31 cellular contexts compared by ENCODE assay signal in genomic region chr3:158696618-158697017, GRCh38. TPM values are rescaled to one million over a fixed set of nuclear protein-coding genes. Genes with fewer than 3 reads are reported as not detected.
DNase-seq lines count a peak whose midpoint lies in the region; ATAC-seq, FAIRE-seq and TF ChIP-seq lines count a peak whose summit lies in the region.
"Had no signal": no experiment of that assay in that cellular context is flagged by ENCODE, and none has a peak within 500 bp of the region (broad histone marks: within the 10 kb centered on the region; RNA-seq: fewer than 3 reads in every experiment).

No MANE protein-coding gene starts in this region.

- H3K4me1 Mint-ChIP-seq in activated T-helper 2 cell treated with anti-CD3 and anti-CD28 coated beads, Interferon-gamma antibody, Interleukin-2, Interleukin-4, amounts not matched to agents 10 μg/mL and 5 μg/mL and 100 μg/mL, durations not matched to agents 14 hours and 24 hours and 36 hours (ENCODE audit: low read depth): no peaks in the 10 kb centered on the region
- H3K4me1 Mint-ChIP-seq in progenitor cell of endocrine pancreas (ENCODE audit: low read depth): no peaks in the 10 kb centered on the region
- no peaks in the 10 kb centered on the region for H3K4me1 Mint-ChIP-seq in activated CD8-positive, alpha-beta memory T cell treated with anti-CD3 and anti-CD28 coated beads, Interleukin-2, amount 10 ng/mL, durations not matched to agents 7 days and 5 days
- H3K4me1 Mint-ChIP-seq: activated naive CD4-positive, alpha-beta T cell treated with anti-CD3 and anti-CD28 coated beads, Interleukin-2, amount 10 ng/mL, durations not matched to agents 7 days and 5 days had no signal

- intact Hi-C loops in activated T-helper 2 cell treated with anti-CD3 and anti-CD28 coated beads, Interferon-gamma antibody, Interleukin-2, Interleukin-4, amounts not matched to agents 10 μg/mL and 5 μg/mL and 100 μg/mL, durations not matched to agents 14 hours and 24 hours and 36 hours (cut with micrococcal nuclease): no loop called here

- no peak overlapping the region for H3K27ac Mint-ChIP-seq in activated T-helper 2 cell treated with anti-CD3 and anti-CD28 coated beads, Interferon-gamma antibody, Interleukin-2, Interleukin-4, amounts not matched to agents 10 μg/mL and 5 μg/mL and 100 μg/mL, durations not matched to agents 14 hours and 24 hours and 36 hours
- no peak overlapping the region for H3K27ac Mint-ChIP-seq in progenitor cell of endocrine pancreas
- H3K27ac Mint-ChIP-seq in activated CD8-positive, alpha-beta memory T cell treated with anti-CD3 and anti-CD28 coated beads, Interleukin-2, amount 10 ng/mL, durations not matched to agents 7 days and 5 days: no peak overlapping the region
- H3K27ac Mint-ChIP-seq: activated naive CD4-positive, alpha-beta T cell treated with anti-CD3 and anti-CD28 coated beads, Interleukin-2, amount 10 ng/mL, durations not matched to agents 7 days and 5 days; naive thymus-derived CD4-positive, alpha-beta T cell; T-helper 1 cell treated with Interleukin-12 subunit alpha and Interleukin-12 subunit beta and Interleukin-4 antibody, amounts not matched to agents 30 μg/mL and 1 μg/mL, for 36 hours had no signal

- in situ Hi-C loops in GM23248 (cut with MboI): no loop called here

- no peak for TF ChIP-seq CTCF in A549 (IDR thresholded peaks at IDR 0.05)
- no peak for TF ChIP-seq CTCF in RWPE2 (IDR thresholded peaks at IDR 0.05; ENCODE audit: poor library complexity, severe bottlenecking)
- TF ChIP-seq CTCF in progenitor cell of endocrine pancreas (IDR thresholded peaks at IDR 0.05; ENCODE audit: unreplicated experiment): no peak

- peaks cover 15% of the 10 kb centered on the region for H3K36me3 ChIP-seq in GM23248 (ENCODE audit: low read depth)
- peaks cover 2% of the 10 kb centered on the region for H3K36me3 ChIP-seq in RWPE2 (ENCODE audit: low read depth)
- H3K36me3 ChIP-seq: neutrophil had no signal

- ATAC-seq in A549 (no peak; a peak in 1 of 6 replicates), RWPE2 (ENCODE audit: low read depth) (0 out of 3 replicates have a peak, but pooled peaks have one; percentile 27), HG03025 (IDR thresholded peaks at IDR 0.05; ENCODE audit: low FRiP score, unreplicated experiment) (no peak)
- no peak for ATAC-seq in activated CD8-positive, alpha-beta memory T cell treated with anti-CD3 and anti-CD28 coated beads, Interleukin-2, amount 10 ng/mL, durations not matched to agents 7 days and 5 days
- ATAC-seq: gastrocnemius medialis; HCT116; naive thymus-derived CD4-positive, alpha-beta T cell; psoas muscle; SK-N-SH treated with all-trans-retinoic acid at 6 μM for 48 hours had no signal

- H3K27me3 Mint-ChIP-seq in activated T-helper 2 cell treated with anti-CD3 and anti-CD28 coated beads, Interferon-gamma antibody, Interleukin-2, Interleukin-4, amounts not matched to agents 10 μg/mL and 5 μg/mL and 100 μg/mL, durations not matched to agents 14 hours and 24 hours and 36 hours (ENCODE audit: low read depth): no peaks in the 10 kb centered on the region
- H3K27me3 Mint-ChIP-seq in progenitor cell of endocrine pancreas: no peaks in the 10 kb centered on the region
- no peaks in the 10 kb centered on the region for H3K27me3 Mint-ChIP-seq in activated CD8-positive, alpha-beta memory T cell treated with anti-CD3 and anti-CD28 coated beads, Interleukin-2, amount 10 ng/mL, durations not matched to agents 7 days and 5 days
- H3K27me3 Mint-ChIP-seq: activated naive CD4-positive, alpha-beta T cell treated with anti-CD3 and anti-CD28 coated beads, Interleukin-2, amount 10 ng/mL, durations not matched to agents 7 days and 5 days; naive thymus-derived CD4-positive, alpha-beta T cell had no signal

- H3K9ac ChIP-seq in GM23248: no peak overlapping the region

- POLR2A ChIA-PET in A549 (lab: Yijun Ruan, JAX): interaction anchor here (0.6 kb wide), 1 partner anchor 50 kb away, joined by 3 read pairs; no protein-coding TSS in a partner anchor

- no peaks in the 10 kb centered on the region; the same call in 1 of the 2 replicates for H3K79me2 ChIP-seq in GM23248 (ENCODE audit: insufficient read depth)
- H3K79me2 ChIP-seq: hepatocyte had no signal

- TF ChIP-seq POLR2A in A549 (IDR thresholded peaks at IDR 0.05; ENCODE audit: low read length): no peak

- H3K4me3 Mint-ChIP-seq in activated T-helper 2 cell treated with anti-CD3 and anti-CD28 coated beads, Interferon-gamma antibody, Interleukin-2, Interleukin-4, amounts not matched to agents 10 μg/mL and 5 μg/mL and 100 μg/mL, durations not matched to agents 14 hours and 24 hours and 36 hours (ENCODE audit: low read depth): no peak overlapping the region
- H3K4me3 Mint-ChIP-seq in progenitor cell of endocrine pancreas (ENCODE audit: low read depth): no peak overlapping the region
- no peak overlapping the region for H3K4me3 Mint-ChIP-seq in activated CD8-positive, alpha-beta memory T cell treated with anti-CD3 and anti-CD28 coated beads, Interleukin-2, amount 10 ng/mL, durations not matched to agents 7 days and 5 days
- H3K4me3 Mint-ChIP-seq: activated naive CD4-positive, alpha-beta T cell treated with anti-CD3 and anti-CD28 coated beads, Interleukin-2, amount 10 ng/mL, durations not matched to agents 7 days and 5 days; naive thymus-derived CD4-positive, alpha-beta T cell; T-helper 1 cell treated with Interleukin-12 subunit alpha and Interleukin-12 subunit beta and Interleukin-4 antibody, amounts not matched to agents 30 μg/mL and 1 μg/mL, for 36 hours had no signal

- H3K9me3 Mint-ChIP-seq in activated T-helper 2 cell treated with anti-CD3 and anti-CD28 coated beads, Interferon-gamma antibody, Interleukin-2, Interleukin-4, amounts not matched to agents 10 μg/mL and 5 μg/mL and 100 μg/mL, durations not matched to agents 14 hours and 24 hours and 36 hours: no peaks in the 10 kb centered on the region
- no peaks in the 10 kb centered on the region for H3K9me3 Mint-ChIP-seq in progenitor cell of endocrine pancreas (ENCODE audit: low read depth)
- peaks cover 2% of the 10 kb centered on the region for H3K9me3 Mint-ChIP-seq in activated CD8-positive, alpha-beta memory T cell treated with anti-CD3 and anti-CD28 coated beads, Interleukin-2, amount 10 ng/mL, durations not matched to agents 7 days and 5 days (ENCODE audit: low read depth)
- H3K9me3 Mint-ChIP-seq: activated naive CD4-positive, alpha-beta T cell treated with anti-CD3 and anti-CD28 coated beads, Interleukin-2, amount 10 ng/mL, durations not matched to agents 7 days and 5 days; T-helper 1 cell treated with Interleukin-12 subunit alpha and Interleukin-12 subunit beta and Interleukin-4 antibody, amounts not matched to agents 30 μg/mL and 1 μg/mL, for 36 hours had no signal

- DNase-seq in A549 (ENCODE audit: low read depth in 1 of 2, low spot score in 1 of 2) (peak in 1 of 2 experiments; percentile 49), GM23248 (peak; percentile 72), RWPE2 (ENCODE audit: low spot score) (no peak), fibroblast of gingiva (ENCODE audit: low read depth) (peak; percentile 38), progenitor cell of endocrine pancreas (ENCODE audit: low spot score, unreplicated experiment) (no peak)
- no peak for DNase-seq in activated T-helper 2 cell treated with anti-CD3 and anti-CD28 coated beads, Interferon-gamma antibody, Interleukin-2, Interleukin-4, amounts not matched to agents 10 μg/mL and 5 μg/mL and 100 μg/mL, durations not matched to agents 14 hours and 24 hours and 36 hours (ENCODE audit: low spot score)
- DNase-seq in activated CD8-positive, alpha-beta memory T cell treated with anti-CD3 and anti-CD28 coated beads, Interleukin-2, amount 10 ng/mL, durations not matched to agents 7 days and 5 days: no peak
- DNase-seq: activated CD4-positive, CD25-positive, alpha-beta regulatory T cell; activated naive CD4-positive, alpha-beta T cell treated with anti-CD3 and anti-CD28 coated beads, Interleukin-2, amount 10 ng/mL, durations not matched to agents 7 days and 5 days; activated T-cell treated with anti-CD3 and anti-CD28 coated beads, Interleukin-2, amount 50 U/mL, for 48 hours; effector CD4-positive, alpha-beta T cell; gastrocnemius medialis; naive thymus-derived CD4-positive, alpha-beta T cell; NCI-H2171; NCI-H510A treated with DMSO at 0.1 percent for 48 hours; PC-9; psoas muscle; Right ventricle myocardium superior; sigmoid colon; stimulated activated CD4-positive, alpha-beta T cell treated with anti-CD3 and anti-CD28 coated beads, Interleukin-4, amount 100 ng/mL, for 1 hour had no signal

- CTCF ChIA-PET in A549 (lab: Yijun Ruan, JAX): interaction anchor here (0.6 to 1.5 kb wide), 3 partner anchors 9 to 25 kb away, joined by 3 to 4 read pairs (median 4); partner anchors contain the start of gene LXN
- CTCF ChIA-PET in activated CD8-positive, alpha-beta memory T cell treated with anti-CD3 and anti-CD28 coated beads, Interleukin-2, amount 10 ng/mL, durations not matched to agents 7 days and 5 days (lab: Charles Lee): interaction anchor here (1.5 kb wide), 2 partner anchors 31 to 93 kb away, joined by 3 to 4 read pairs; no protein-coding TSS in a partner anchor

- TF ChIP-seq EP300 in A549 (IDR thresholded peaks at IDR 0.05): no peak

- H3K4me2 ChIP-seq in A549 (peak overlapping the region; percentile 33), GM23248 (ENCODE audit: unreplicated experiment) (no peak overlapping the region)
- H3K4me2 ChIP-seq: hepatocyte, PC-9 had no signal

- H4K20me1 ChIP-seq in GM23248 (ENCODE audit: insufficient read depth): no peaks in the 10 kb centered on the region

- H3K27ac ChIP-seq in A549: 0 out of 6 replicates have a peak overlapping the region, but pooled peaks of 1 of the 2 experiments have one; percentile 19
- no peak overlapping the region for H3K27ac ChIP-seq in GM23248
- H3K27ac ChIP-seq in RWPE2 (ENCODE audit: poor library complexity, severe bottlenecking): no peak overlapping the region
- H3K27ac ChIP-seq: epithelial cell of prostate, gastrocnemius medialis, hepatocyte, neutrophil, PC-9, psoas muscle, sigmoid colon, tibial nerve had no signal

- 19% methylated on average over 2 of the region's 2 CpGs for WGBS in A549 (ENCODE audit: missing lambda C conversion rate)
- 36 to 38% methylated on average over 2 of the region's 2 CpGs for WGBS in GM23248 (ENCODE audit: low coverage in 1 of 2, low lambda C conversion rate in 2 of 2, missing lambda C conversion rate in 2 of 2), 2 experiments

- peaks cover 6% of the 10 kb centered on the region for H3F3A ChIP-seq in GM23248 (ENCODE audit: insufficient read depth)

- H3K4me3 ChIP-seq in A549 (no peak overlapping the region), GM23248 (no peak overlapping the region), RWPE2 (ENCODE audit: severe bottlenecking) (no peak overlapping the region)
- H3K4me3 ChIP-seq: gastrocnemius medialis, hepatocyte, lung, PC-9, psoas muscle, sigmoid colon, tibial nerve had no signal

- TF ChIP-seq RAD21 in A549 (conservative IDR thresholded peaks at IDR 0.05 in 1 of 2, IDR thresholded peaks at IDR 0.05 in 1 of 2): no peak

- H3K9me3 ChIP-seq in A549 (no peaks in the 10 kb centered on the region), GM23248 (ENCODE audit: low read depth) (no peaks in the 10 kb centered on the region), RWPE2 (ENCODE audit: severe bottlenecking) (no peaks in the 10 kb centered on the region)
- H3K9me3 ChIP-seq: gastrocnemius medialis, neutrophil, psoas muscle, sigmoid colon, tibial nerve had no signal

- H3K4me1 ChIP-seq in A549: peaks cover 32% of the 10 kb centered on the region
- peaks cover 24% of the 10 kb centered on the region for H3K4me1 ChIP-seq in GM23248 (ENCODE audit: insufficient read depth)
- peaks cover 2% of the 10 kb centered on the region for H3K4me1 ChIP-seq in RWPE2 (ENCODE audit: insufficient read depth, poor library complexity, severe bottlenecking)
- H3K4me1 ChIP-seq: gastrocnemius medialis, psoas muscle, sigmoid colon had no signal

- H2AFZ ChIP-seq in GM23248: no peak overlapping the region
- H2AFZ ChIP-seq: hepatocyte, PC-9 had no signal

- FAIRE-seq in A549 (lab: Jason Lieb, UNC): no peak

- no peaks in the 10 kb centered on the region for H3K9me2 ChIP-seq in GM23248 (ENCODE audit: insufficient read depth)

- H3K27me3 ChIP-seq in GM23248 (replicated peaks; ENCODE audit: insufficient read depth) (no peaks in the 10 kb centered on the region), RWPE2 (ENCODE audit: insufficient read depth, poor library complexity, severe bottlenecking) (no peaks in the 10 kb centered on the region)
- H3K27me3 ChIP-seq: gastrocnemius medialis, hepatocyte, neutrophil, sigmoid colon, tibial nerve had no signal

- H3K36me3 Mint-ChIP-seq in activated T-helper 2 cell treated with anti-CD3 and anti-CD28 coated beads, Interferon-gamma antibody, Interleukin-2, Interleukin-4, amounts not matched to agents 10 μg/mL and 5 μg/mL and 100 μg/mL, durations not matched to agents 14 hours and 24 hours and 36 hours (ENCODE audit: low read depth): peaks cover 28% of the 10 kb centered on the region
- peaks cover 8% of the 10 kb centered on the region for H3K36me3 Mint-ChIP-seq in progenitor cell of endocrine pancreas (ENCODE audit: insufficient read depth)
- H3K36me3 Mint-ChIP-seq in activated CD8-positive, alpha-beta memory T cell treated with anti-CD3 and anti-CD28 coated beads, Interleukin-2, amount 10 ng/mL, durations not matched to agents 7 days and 5 days: peaks cover 23% of the 10 kb centered on the region

RNA-seq across cellular contexts. Expression of gene LXN, which starts 24.2 kb away (rescaled TPM):
- polyA plus RNA-seq in A549 (2011; rRNA removed): 131 and 135 TPM in 2 replicates
- polyA plus RNA-seq in A549 (2012; cell fraction: cytosol; rRNA removed): 40.2 and 45.0 TPM in 2 replicates
- polyA plus RNA-seq in A549 (2012; cell fraction: nucleus; rRNA removed): 18.5 and 19.1 TPM in 2 replicates
- polyA plus RNA-seq in A549 (2017; fragmentation: RNase III; extraction: RNeasy Plus Mini Kit Qiagen cat#74134 plus additional on column Dnase treatment): 36.5 to 51.8 TPM (median 37.9 TPM) in 3 replicates
- 20.4 and 31.8 TPM in 2 replicates for polyA minus RNA-seq in A549 (2011; rRNA and poly(A)+ RNA removed)
- total RNA-seq in GM23248 (2014; rRNA removed; shearing (Covaris generic)): 28.7 and 34.9 TPM in 2 replicates
- polyA plus RNA-seq in GM23248 (2016; fragmentation: Nextera tagmentation; extraction: Ambion mirVana): 46.8 and 47.3 TPM in 2 replicates
- 25.8 and 27.2 TPM in 2 replicates for total RNA-seq in activated T-helper 2 cell treated with anti-CD3 and anti-CD28 coated beads, Interferon-gamma antibody, Interleukin-2, Interleukin-4, amounts not matched to agents 10 μg/mL and 5 μg/mL and 100 μg/mL, durations not matched to agents 14 hours and 24 hours and 36 hours
- total RNA-seq in progenitor cell of endocrine pancreas: 12.3 and 13.3 TPM in 2 replicates
- total RNA-seq in activated CD8-positive, alpha-beta memory T cell treated with anti-CD3 and anti-CD28 coated beads, Interleukin-2, amount 10 ng/mL, durations not matched to agents 7 days and 5 days: 1 to 10 TPM; 6.7 to 7.5 TPM
- total RNA-seq: LHCN-M2, PC-9 had no signal

RNA-seq across cellular contexts. Expression of gene RARRES1, which starts 35.6 kb away (rescaled TPM):
- polyA plus RNA-seq in A549 (2011; rRNA removed): 33.4 and 38.4 TPM in 2 replicates
- polyA plus RNA-seq in A549 (2012; cell fraction: cytosol; rRNA removed): 2.5 and 3.5 TPM in 2 replicates
- 5.2 and 5.5 TPM in 2 replicates for polyA plus RNA-seq in A549 (2012; cell fraction: nucleus; rRNA removed)
- 8.5 to 16.6 TPM (median 10.9 TPM) in 3 replicates for polyA plus RNA-seq in A549 (2017; fragmentation: RNase III; extraction: RNeasy Plus Mini Kit Qiagen cat#74134 plus additional on column Dnase treatment)
- polyA minus RNA-seq in A549 (2011; rRNA and poly(A)+ RNA removed): 2.9 and 3.5 TPM in 2 replicates
- 1.3 and 1.7 TPM in 2 replicates for total RNA-seq in GM23248 (2014; rRNA removed; shearing (Covaris generic))
- polyA plus RNA-seq in GM23248 (2016; fragmentation: Nextera tagmentation; extraction: Ambion mirVana): 1.0 and 1.2 TPM in 2 replicates
- total RNA-seq in activated T-helper 2 cell treated with anti-CD3 and anti-CD28 coated beads, Interferon-gamma antibody, Interleukin-2, Interleukin-4, amounts not matched to agents 10 μg/mL and 5 μg/mL and 100 μg/mL, durations not matched to agents 14 hours and 24 hours and 36 hours: 0.21 and 0.64 TPM in 2 replicates
- total RNA-seq in progenitor cell of endocrine pancreas: 1.1 and 3.3 TPM in 2 replicates
- total RNA-seq in activated CD8-positive, alpha-beta memory T cell treated with anti-CD3 and anti-CD28 coated beads, Interleukin-2, amount 10 ng/mL, durations not matched to agents 7 days and 5 days: not detected
- total RNA-seq: A673; naive thymus-derived CD4-positive, alpha-beta T cell had no signal
- polyA plus RNA-seq: naive thymus-derived CD4-positive, alpha-beta T cell had no signal

RNA-seq across cellular contexts. Expression of gene GFM1, which starts 52.3 kb away (rescaled TPM):
- polyA plus RNA-seq in A549 (2011; rRNA removed) (54.5 and 71.4 TPM in 2 replicates), A549 (2017; fragmentation: RNase III; extraction: RNeasy Plus Mini Kit Qiagen cat#74134 plus additional on column Dnase treatment) (47.0 to 50.9 TPM (median 48.8 TPM) in 3 replicates), GM23248 (2016; fragmentation: Nextera tagmentation; extraction: Ambion mirVana) (29.2 and 30.8 TPM in 2 replicates)
- 13.0 and 15.8 TPM in 2 replicates for polyA plus RNA-seq in A549 (2012; cell fraction: cytosol; rRNA removed)
- polyA plus RNA-seq in A549 (2012; cell fraction: nucleus; rRNA removed): 11.9 and 14.1 TPM in 2 replicates
- polyA minus RNA-seq in A549 (2011; rRNA and poly(A)+ RNA removed): 45.2 and 56.1 TPM in 2 replicates
- 32.0 and 38.5 TPM in 2 replicates for total RNA-seq in GM23248 (2014; rRNA removed; shearing (Covaris generic))
- 59.1 and 60.9 TPM in 2 replicates for total RNA-seq in activated T-helper 2 cell treated with anti-CD3 and anti-CD28 coated beads, Interferon-gamma antibody, Interleukin-2, Interleukin-4, amounts not matched to agents 10 μg/mL and 5 μg/mL and 100 μg/mL, durations not matched to agents 14 hours and 24 hours and 36 hours
- 33.2 and 34.4 TPM in 2 replicates for total RNA-seq in progenitor cell of endocrine pancreas
- total RNA-seq in activated CD8-positive, alpha-beta memory T cell treated with anti-CD3 and anti-CD28 coated beads, Interleukin-2, amount 10 ng/mL, durations not matched to agents 7 days and 5 days: 10 to 100 TPM; 39.4 to 50.9 TPM

Comparison
In these comparisons a context has a peak if more than half of its experiments do, and no peak if none do; other contexts are left out.
1. DNase-seq: peak in GM23248 (single experiment) and fibroblast of gingiva (single experiment); none in RWPE2 (single experiment), activated T-helper 2 cell treated with anti-CD3 and anti-CD28 coated beads, Interferon-gamma antibody, Interleukin-2, Interleukin-4, amounts not matched to agents 10 μg/mL and 5 μg/mL and 100 μg/mL, durations not matched to agents 14 hours and 24 hours and 36 hours (single experiment), progenitor cell of endocrine pancreas (single experiment) and activated CD8-positive, alpha-beta memory T cell treated with anti-CD3 and anti-CD28 coated beads, Interleukin-2, amount 10 ng/mL, durations not matched to agents 7 days and 5 days (single experiment).